Comparison of ENCODE assay signal across 1 cellular context in the genomic region with DNA sequence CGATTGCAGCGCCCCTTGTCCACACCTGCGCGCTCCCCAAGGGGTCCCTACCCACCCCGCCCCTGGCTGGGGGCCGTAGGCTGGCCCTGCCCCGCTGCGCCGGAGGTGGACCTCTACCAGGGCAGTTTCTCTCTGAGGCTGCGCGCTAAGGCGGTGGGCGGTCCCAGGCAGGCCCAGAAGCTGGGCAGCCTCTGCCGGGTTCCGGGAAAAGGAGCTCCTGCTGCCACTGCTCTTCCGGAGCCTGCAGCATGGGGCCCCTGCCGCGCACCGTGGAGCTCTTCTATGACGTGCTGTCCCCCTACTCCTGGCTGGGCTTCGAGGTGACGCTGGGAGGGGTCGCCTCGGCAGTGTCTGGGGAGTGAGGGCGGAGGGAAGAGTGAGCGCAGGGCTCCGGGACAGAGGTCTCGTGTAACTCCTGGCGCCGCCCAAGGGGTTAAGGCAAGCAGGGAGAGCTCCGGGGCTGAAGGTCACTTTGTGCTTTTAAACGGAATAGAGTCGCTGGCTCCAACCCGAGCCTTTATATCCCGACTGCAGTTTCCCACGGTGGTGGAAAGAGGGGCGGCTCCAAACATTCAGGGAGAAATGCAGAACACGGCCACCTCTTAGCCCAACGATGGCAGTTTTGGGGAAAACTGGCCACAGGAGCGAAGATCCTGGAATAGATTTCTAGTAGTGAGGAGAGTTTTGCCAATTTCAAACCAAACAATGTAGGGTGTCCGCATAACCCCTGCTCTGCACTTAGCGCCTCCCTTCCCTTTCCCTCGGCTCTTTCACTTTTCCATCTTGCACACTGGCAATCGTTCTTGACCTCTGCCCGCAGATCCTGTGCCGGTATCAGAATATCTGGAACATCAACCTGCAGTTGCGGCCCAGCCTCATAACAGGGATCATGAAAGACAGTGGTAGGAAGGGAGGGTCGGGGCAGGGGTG.
A peak's percentile ranks its signal among the peaks of the same experiment; 100 is the strongest.
TF ChIP-seq lines count a peak whose summit lies in the region.

A gene (plus strand): TSS at position 176 of the 930 bp plus-strand sequence. CDS start 73 bp downstream, at position 249.

TF ChIP-seq in GM12878, 131 proteins besides CTCF, POLR2A, EP300 and RAD21 (continued from another document and continues in another):
- TF ChIP-seq SUPT20H (IDR thresholded peaks at IDR 0.05; ENCODE audit: borderline replicate concordance, control insufficient read depth, low read depth, low read length) (no peak), CREB1 (IDR thresholded peaks at IDR 0.05; ENCODE audit: low read depth) (0 out of 2 replicates have a peak, but pooled peaks have one; percentile 24), ETV6 (conservative IDR thresholded peaks at IDR 0.05 in 1 of 2, IDR thresholded peaks at IDR 0.05 in 1 of 2; ENCODE audit: borderline replicate concordance in 1 of 2, low read depth in 1 of 2) (no peak), IRF4 (IDR thresholded peaks at IDR 0.05; ENCODE audit: low read depth, low read length) (no peak), SREBF1 (IDR thresholded peaks at IDR 0.05; ENCODE audit: low read length) (no peak), EZH2 (IDR thresholded peaks at IDR 0.05; ENCODE audit: borderline replicate concordance, control insufficient read depth, low read depth, low read length) (no peak), TARDBP (IDR thresholded peaks at IDR 0.05; ENCODE audit: borderline replicate concordance) (no peak), JUNB (IDR thresholded peaks at IDR 0.05) (no peak), ZNF217 (IDR thresholded peaks at IDR 0.05) (no peak), NBN (IDR thresholded peaks at IDR 0.05) (0 out of 2 replicates have a peak, but pooled peaks have one; percentile 57), RBBP5 (conservative IDR thresholded peaks at IDR 0.05) (no peak), MTA3 (IDR thresholded peaks at IDR 0.05; ENCODE audit: borderline replicate concordance, low read length) (no peak), YY1 (IDR thresholded peaks at IDR 0.05; ENCODE audit: low read depth, low read length) (peak; percentile 40; the same call in 1 of the 2 replicates), CBX3 (IDR thresholded peaks at IDR 0.05; ENCODE audit: borderline replicate concordance, low read depth) (no peak), SMAD1 (IDR thresholded peaks at IDR 0.05; ENCODE audit: low read depth, partially characterized antibody) (no peak), POU2F2 (IDR thresholded peaks at IDR 0.05; ENCODE audit: borderline replicate concordance, low read depth, low read length) (0 out of 3 replicates have a peak, but pooled peaks have one; percentile 23), BRCA1 (IDR thresholded peaks at IDR 0.05; ENCODE audit: low read depth, low read length) (no peak), KLF5 (IDR thresholded peaks at IDR 0.05; ENCODE audit: partially characterized antibody) (no peak), KDM1A (IDR thresholded peaks at IDR 0.05; ENCODE audit: borderline replicate concordance) (no peak), LARP7 (IDR thresholded peaks at IDR 0.05) (peak; percentile 81), BMI1 (IDR thresholded peaks at IDR 0.05; ENCODE audit: borderline replicate concordance) (no peak), SP1 (IDR thresholded peaks at IDR 0.05; ENCODE audit: low read depth, low read length) (no peak), HDAC6 (IDR thresholded peaks at IDR 0.05; ENCODE audit: unreplicated experiment) (no peak), SRF (IDR thresholded peaks at IDR 0.05; ENCODE audit: low read depth in 2 of 2, low read length in 2 of 2) (no peak), ATF7 (IDR thresholded peaks at IDR 0.05; ENCODE audit: low read depth) (peak; percentile 46), STAT3 (IDR thresholded peaks at IDR 0.05; ENCODE audit: low read depth, low read length) (no peak), POLR2AphosphoS2 (IDR thresholded peaks at IDR 0.05; ENCODE audit: low read depth, low read length) (peak; percentile 76), FOXK2 (IDR thresholded peaks at IDR 0.05) (no peak), SMAD5 (IDR thresholded peaks at IDR 0.05; ENCODE audit: low read depth) (0 out of 2 replicates have a peak, but pooled peaks have one; percentile 80), MEF2B (IDR thresholded peaks at IDR 0.05; ENCODE audit: partially characterized antibody, poor library complexity, severe bottlenecking) (peak; percentile 21), STAT1 (conservative IDR thresholded peaks at IDR 0.05) (no peak), CBX5 (IDR thresholded peaks at IDR 0.05; ENCODE audit: low read depth) (no peak), SMC3 (IDR thresholded peaks at IDR 0.05; ENCODE audit: borderline replicate concordance, low read length) (no peak)
- TF ChIP-seq, protein P1, sequence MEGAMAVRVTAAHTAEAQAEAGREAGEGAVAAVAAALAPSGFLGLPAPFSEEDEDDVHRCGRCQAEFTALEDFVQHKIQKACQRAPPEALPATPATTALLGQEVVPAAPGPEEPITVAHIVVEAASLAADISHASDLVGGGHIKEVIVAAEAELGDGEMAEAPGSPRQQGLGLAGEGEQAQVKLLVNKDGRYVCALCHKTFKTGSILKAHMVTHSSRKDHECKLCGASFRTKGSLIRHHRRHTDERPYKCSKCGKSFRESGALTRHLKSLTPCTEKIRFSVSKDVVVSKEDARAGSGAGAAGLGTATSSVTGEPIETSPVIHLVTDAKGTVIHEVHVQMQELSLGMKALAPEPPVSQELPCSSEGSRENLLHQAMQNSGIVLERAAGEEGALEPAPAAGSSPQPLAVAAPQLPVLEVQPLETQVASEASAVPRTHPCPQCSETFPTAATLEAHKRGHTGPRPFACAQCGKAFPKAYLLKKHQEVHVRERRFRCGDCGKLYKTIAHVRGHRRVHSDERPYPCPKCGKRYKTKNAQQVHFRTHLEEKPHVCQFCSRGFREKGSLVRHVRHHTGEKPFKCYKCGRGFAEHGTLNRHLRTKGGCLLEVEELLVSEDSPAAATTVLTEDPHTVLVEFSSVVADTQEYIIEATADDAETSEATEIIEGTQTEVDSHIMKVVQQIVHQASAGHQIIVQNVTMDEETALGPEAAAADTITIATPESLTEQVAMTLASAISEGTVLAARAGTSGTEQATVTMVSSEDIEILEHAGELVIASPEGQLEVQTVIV (IDR thresholded peaks at IDR 0.05; ENCODE audit: borderline replicate concordance, partially characterized antibody): no peak
- TF ChIP-seq, protein P2, sequence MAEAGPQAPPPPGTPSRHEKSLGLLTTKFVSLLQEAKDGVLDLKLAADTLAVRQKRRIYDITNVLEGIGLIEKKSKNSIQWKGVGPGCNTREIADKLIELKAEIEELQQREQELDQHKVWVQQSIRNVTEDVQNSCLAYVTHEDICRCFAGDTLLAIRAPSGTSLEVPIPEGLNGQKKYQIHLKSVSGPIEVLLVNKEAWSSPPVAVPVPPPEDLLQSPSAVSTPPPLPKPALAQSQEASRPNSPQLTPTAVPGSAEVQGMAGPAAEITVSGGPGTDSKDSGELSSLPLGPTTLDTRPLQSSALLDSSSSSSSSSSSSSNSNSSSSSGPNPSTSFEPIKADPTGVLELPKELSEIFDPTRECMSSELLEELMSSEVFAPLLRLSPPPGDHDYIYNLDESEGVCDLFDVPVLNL (IDR thresholded peaks at IDR 0.05; ENCODE audit: low read depth, low read length): no peak
- TF ChIP-seq, protein P3, sequence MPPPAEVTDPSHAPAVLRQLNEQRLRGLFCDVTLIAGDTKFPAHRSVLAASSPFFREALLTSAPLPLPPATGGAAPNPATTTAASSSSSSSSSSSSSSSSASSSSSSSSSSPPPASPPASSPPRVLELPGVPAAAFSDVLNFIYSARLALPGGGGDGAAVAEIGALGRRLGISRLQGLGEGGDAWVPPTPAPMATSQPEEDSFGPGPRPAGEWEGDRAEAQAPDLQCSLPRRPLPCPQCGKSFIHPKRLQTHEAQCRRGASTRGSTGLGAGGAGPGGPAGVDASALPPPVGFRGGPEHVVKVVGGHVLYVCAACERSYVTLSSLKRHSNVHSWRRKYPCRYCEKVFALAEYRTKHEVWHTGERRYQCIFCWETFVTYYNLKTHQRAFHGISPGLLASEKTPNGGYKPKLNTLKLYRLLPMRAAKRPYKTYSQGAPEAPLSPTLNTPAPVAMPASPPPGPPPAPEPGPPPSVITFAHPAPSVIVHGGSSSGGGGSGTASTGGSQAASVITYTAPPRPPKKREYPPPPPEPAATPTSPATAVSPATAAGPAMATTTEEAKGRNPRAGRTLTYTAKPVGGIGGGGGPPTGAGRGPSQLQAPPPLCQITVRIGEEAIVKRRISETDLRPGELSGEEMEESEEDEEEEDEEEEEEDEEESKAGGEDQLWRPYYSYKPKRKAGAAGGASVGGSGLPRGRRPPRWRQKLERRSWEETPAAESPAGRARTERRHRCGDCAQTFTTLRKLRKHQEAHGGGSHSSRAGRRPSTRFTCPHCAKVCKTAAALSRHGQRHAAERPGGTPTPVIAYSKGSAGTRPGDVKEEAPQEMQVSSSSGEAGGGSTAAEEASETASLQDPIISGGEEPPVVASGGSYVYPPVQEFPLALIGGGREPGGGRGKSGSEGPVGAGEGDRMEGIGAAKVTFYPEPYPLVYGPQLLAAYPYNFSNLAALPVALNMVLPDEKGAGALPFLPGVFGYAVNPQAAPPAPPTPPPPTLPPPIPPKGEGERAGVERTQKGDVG (CRISPR knock-in tag; IDR thresholded peaks at IDR 0.05): no peak
- TF ChIP-seq, protein P4, sequence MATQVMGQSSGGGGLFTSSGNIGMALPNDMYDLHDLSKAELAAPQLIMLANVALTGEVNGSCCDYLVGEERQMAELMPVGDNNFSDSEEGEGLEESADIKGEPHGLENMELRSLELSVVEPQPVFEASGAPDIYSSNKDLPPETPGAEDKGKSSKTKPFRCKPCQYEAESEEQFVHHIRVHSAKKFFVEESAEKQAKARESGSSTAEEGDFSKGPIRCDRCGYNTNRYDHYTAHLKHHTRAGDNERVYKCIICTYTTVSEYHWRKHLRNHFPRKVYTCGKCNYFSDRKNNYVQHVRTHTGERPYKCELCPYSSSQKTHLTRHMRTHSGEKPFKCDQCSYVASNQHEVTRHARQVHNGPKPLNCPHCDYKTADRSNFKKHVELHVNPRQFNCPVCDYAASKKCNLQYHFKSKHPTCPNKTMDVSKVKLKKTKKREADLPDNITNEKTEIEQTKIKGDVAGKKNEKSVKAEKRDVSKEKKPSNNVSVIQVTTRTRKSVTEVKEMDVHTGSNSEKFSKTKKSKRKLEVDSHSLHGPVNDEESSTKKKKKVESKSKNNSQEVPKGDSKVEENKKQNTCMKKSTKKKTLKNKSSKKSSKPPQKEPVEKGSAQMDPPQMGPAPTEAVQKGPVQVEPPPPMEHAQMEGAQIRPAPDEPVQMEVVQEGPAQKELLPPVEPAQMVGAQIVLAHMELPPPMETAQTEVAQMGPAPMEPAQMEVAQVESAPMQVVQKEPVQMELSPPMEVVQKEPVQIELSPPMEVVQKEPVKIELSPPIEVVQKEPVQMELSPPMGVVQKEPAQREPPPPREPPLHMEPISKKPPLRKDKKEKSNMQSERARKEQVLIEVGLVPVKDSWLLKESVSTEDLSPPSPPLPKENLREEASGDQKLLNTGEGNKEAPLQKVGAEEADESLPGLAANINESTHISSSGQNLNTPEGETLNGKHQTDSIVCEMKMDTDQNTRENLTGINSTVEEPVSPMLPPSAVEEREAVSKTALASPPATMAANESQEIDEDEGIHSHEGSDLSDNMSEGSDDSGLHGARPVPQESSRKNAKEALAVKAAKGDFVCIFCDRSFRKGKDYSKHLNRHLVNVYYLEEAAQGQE (IDR thresholded peaks at IDR 0.05; ENCODE audit: low read depth, low read length): no peak
- TF ChIP-seq, protein P5, sequence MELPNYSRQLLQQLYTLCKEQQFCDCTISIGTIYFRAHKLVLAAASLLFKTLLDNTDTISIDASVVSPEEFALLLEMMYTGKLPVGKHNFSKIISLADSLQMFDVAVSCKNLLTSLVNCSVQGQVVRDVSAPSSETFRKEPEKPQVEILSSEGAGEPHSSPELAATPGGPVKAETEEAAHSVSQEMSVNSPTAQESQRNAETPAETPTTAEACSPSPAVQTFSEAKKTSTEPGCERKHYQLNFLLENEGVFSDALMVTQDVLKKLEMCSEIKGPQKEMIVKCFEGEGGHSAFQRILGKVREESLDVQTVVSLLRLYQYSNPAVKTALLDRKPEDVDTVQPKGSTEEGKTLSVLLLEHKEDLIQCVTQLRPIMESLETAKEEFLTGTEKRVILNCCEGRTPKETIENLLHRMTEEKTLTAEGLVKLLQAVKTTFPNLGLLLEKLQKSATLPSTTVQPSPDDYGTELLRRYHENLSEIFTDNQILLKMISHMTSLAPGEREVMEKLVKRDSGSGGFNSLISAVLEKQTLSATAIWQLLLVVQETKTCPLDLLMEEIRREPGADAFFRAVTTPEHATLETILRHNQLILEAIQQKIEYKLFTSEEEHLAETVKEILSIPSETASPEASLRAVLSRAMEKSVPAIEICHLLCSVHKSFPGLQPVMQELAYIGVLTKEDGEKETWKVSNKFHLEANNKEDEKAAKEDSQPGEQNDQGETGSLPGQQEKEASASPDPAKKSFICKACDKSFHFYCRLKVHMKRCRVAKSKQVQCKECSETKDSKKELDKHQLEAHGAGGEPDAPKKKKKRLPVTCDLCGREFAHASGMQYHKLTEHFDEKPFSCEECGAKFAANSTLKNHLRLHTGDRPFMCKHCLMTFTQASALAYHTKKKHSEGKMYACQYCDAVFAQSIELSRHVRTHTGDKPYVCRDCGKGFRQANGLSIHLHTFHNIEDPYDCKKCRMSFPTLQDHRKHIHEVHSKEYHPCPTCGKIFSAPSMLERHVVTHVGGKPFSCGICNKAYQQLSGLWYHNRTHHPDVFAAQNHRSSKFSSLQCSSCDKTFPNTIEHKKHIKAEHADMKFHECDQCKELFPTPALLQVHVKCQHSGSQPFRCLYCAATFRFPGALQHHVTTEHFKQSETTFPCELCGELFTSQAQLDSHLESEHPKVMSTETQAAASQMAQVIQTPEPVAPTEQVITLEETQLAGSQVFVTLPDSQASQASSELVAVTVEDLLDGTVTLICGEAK (IDR thresholded peaks at IDR 0.05; ENCODE audit: borderline replicate concordance): peak; percentile 35; the same call in 1 of the 2 replicates
- TF ChIP-seq, protein P6, sequence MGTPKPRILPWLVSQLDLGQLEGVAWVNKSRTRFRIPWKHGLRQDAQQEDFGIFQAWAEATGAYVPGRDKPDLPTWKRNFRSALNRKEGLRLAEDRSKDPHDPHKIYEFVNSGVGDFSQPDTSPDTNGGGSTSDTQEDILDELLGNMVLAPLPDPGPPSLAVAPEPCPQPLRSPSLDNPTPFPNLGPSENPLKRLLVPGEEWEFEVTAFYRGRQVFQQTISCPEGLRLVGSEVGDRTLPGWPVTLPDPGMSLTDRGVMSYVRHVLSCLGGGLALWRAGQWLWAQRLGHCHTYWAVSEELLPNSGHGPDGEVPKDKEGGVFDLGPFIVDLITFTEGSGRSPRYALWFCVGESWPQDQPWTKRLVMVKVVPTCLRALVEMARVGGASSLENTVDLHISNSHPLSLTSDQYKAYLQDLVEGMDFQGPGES (IDR thresholded peaks at IDR 0.05): 0 out of 2 replicates have a peak, but pooled peaks have one; percentile 5
